Comparison of ENCODE assay signal across 8 cellular contexts in the genomic region with DNA sequence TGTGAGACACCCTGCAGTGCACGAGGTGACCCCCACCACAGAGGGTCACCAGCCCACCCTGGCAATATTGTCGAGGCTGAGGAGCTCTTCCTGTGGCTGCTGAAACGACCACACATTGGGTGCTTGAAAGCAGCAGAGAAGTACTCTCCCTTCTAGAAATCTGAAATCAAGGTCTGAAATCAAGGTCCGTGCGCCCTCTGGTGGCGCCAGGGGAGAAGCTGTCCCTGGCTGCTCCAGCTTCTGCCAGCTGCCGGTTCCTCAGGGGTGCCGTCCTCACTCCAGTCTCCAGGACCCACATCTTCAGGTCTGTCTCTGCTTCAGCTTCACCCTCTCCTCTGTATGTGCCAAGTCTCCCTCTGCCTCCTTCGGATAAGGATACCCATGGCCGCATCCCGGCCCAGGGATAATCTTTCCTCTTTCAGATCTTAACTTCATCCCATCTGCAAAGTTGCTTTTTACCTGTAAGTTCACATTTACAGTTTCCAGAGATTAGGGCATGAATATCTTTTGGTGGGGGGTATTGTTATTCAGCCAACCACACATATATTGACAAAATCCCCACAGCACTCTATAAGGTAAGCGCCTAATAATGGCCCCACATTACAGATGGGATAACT.
DNase-seq lines count a peak whose midpoint lies in the region; ATAC-seq lines count a peak whose summit lies in the region.

No MANE protein-coding gene starts in this region.

- peak; percentile 91 for DNase-seq in AG20443 (ENCODE audit: low spot score)
- DNase-seq in GOT3 (lab: John Stamatoyannopoulos, UW), result peak; percentile 41
- DNase-seq in NCI-H446 (lab: John Stamatoyannopoulos, UW), result peak; percentile 67 to 89
- peak; percentile 48 for DNase-seq in activated CD4-positive, alpha-beta T cell treated with anti-CD3 and anti-CD28 coated beads for 1 hour
- peak; percentile 45 for DNase-seq in central memory CD4-positive, alpha-beta T cell
- DNase-seq in kidney tubule cell (ENCODE audit: low spot score), result peak; percentile 64
- DNase-seq in stimulated activated CD4-positive, alpha-beta T cell treated with anti-CD3 and anti-CD28 coated beads, Interleukin-2, amount 100 ng/mL, for 48 hours, result peak; percentile 63 to 64

- ATAC-seq in GM21528 (IDR thresholded peaks at IDR 0.05; ENCODE audit: low FRiP score, unreplicated experiment), result no peak

Comparison
In these comparisons a context has a peak if more than half of its experiments do, and no peak if none do; other contexts are left out.
1. DNase-seq: peak in every context shown above with its lines; median percentile 91 in AG20443; 78 in NCI-H446; 64 in kidney tubule cell; 64 in stimulated activated CD4-positive, alpha-beta T cell treated with anti-CD3 and anti-CD28 coated beads, Interleukin-2, amount 100 ng/mL, for 48 hours; 48 in activated CD4-positive, alpha-beta T cell treated with anti-CD3 and anti-CD28 coated beads for 1 hour; 45 in central memory CD4-positive, alpha-beta T cell; 41 in GOT3.